Comparison of ENCODE assay signal across 2 cellular contexts in genomic region chr4:158835456-158836369, GRCh38.
TF ChIP-seq lines count a peak whose summit lies in the region.

No MANE protein-coding gene starts in this region.

TF ChIP-seq in HEK293T, 16 proteins besides CTCF, POLR2A, EP300 and RAD21:
- TF ChIP-seq PKNOX1 (IDR thresholded peaks at IDR 0.05) (peak; percentile 19; the same call in 1 of the 2 replicates), FOXM1 (IDR thresholded peaks at IDR 0.05; ENCODE audit: borderline replicate concordance) (no peak), FOXA1 (IDR thresholded peaks at IDR 0.05) (no peak), HDGF (IDR thresholded peaks at IDR 0.05; ENCODE audit: borderline replicate concordance) (no peak)

TF ChIP-seq in K562, 482 proteins besides CTCF, POLR2A, EP300 and RAD21 (continued from another document):
- no peak for TF ChIP-seq ZNF395 (CRISPR knock-in tag; IDR thresholded peaks at IDR 0.05)
- no peak for TF ChIP-seq TRIM24 (IDR thresholded peaks at IDR 0.05)
- TF ChIP-seq LCOR (CRISPR knock-in tag; IDR thresholded peaks at IDR 0.05), result no peak
- no peak for TF ChIP-seq U2AF1 (optimal IDR thresholded peaks at IDR 0.05; ENCODE audit: low read depth, low read length)
- TF ChIP-seq GTF2A2 (tag; IDR thresholded peaks at IDR 0.05), result no peak
- no peak for TF ChIP-seq MEF2A (IDR thresholded peaks at IDR 0.05; ENCODE audit: control insufficient read depth, low read depth, low read length)
- no peak for TF ChIP-seq TAF9B (IDR thresholded peaks at IDR 0.05; ENCODE audit: partially characterized antibody)
- no peak for TF ChIP-seq PBX2 (CRISPR knock-in tag; IDR thresholded peaks at IDR 0.05; ENCODE audit: low read depth)
- 0 out of 2 replicates have a peak, but pooled peaks have one; percentile 6 for TF ChIP-seq PBX2 (tag; conservative IDR thresholded peaks at IDR 0.05; ENCODE audit: low read depth)
- TF ChIP-seq CEBPB (tag; IDR thresholded peaks at IDR 0.05), result peak; percentile 90
- no peak for TF ChIP-seq FOXM1 (IDR thresholded peaks at IDR 0.05; ENCODE audit: low read depth)
- no peak for TF ChIP-seq FOXM1 (CRISPR knock-in tag; IDR thresholded peaks at IDR 0.05; ENCODE audit: low read depth)
- no peak for TF ChIP-seq TBP (optimal IDR thresholded peaks at IDR 0.05; ENCODE audit: low read depth, low read length)
- TF ChIP-seq MGA (IDR thresholded peaks at IDR 0.05), result no peak
- TF ChIP-seq HMBOX1 (IDR thresholded peaks at IDR 0.05), result peak; percentile 56; the same call in 1 of the 2 replicates
- no peak for TF ChIP-seq CEBPG (CRISPR knock-in tag; IDR thresholded peaks at IDR 0.05)
- TF ChIP-seq CEBPG (tag; conservative IDR thresholded peaks at IDR 0.05 in 1 of 2, IDR thresholded peaks at IDR 0.05 in 1 of 2), result peak; percentile 70 to 89
- no peak for TF ChIP-seq USF1 (CRISPR knock-in tag; IDR thresholded peaks at IDR 0.05)
- TF ChIP-seq COPS2 (conservative IDR thresholded peaks at IDR 0.05), result no peak
